ENCODE assay signal across 25 cellular contexts in the genomic region with DNA sequence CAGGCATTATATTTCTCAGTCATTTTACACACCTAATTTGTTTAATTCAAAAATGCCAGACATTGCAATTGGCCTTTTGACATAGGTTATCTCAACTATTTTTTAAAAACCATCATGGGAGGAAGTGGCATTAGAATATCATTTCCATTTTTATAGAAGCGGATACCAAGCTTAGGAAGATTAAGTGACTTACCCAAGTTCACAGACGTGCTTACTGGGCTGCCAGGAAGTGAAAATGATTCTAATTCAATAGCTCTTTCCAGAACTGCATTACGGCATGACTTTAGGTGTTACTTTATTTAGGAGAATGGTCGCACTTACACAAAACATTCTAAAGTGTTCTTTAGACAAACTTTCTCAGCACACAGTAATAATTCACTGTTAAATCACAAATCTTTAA.
"Had no signal": no experiment of that assay in that cellular context is flagged by ENCODE, and none has a peak within 500 bp of the region (broad histone marks: within the 10 kb centered on the region; RNA-seq: fewer than 3 reads in every experiment).

No MANE protein-coding gene starts in this region.

- H3K36me3 ChIP-seq: esophagus muscularis mucosa, ovary, right atrium auricular region, thyroid gland, upper lobe of right lung had no signal

- ATAC-seq: activated CD4-positive, alpha-beta T cell treated with anti-CD3 and anti-CD28 coated beads for 36 hours; activated T-cell treated with anti-CD3 and anti-CD28 coated beads, Interleukin-2, amount 50 U/mL, for 72 hours; effector memory CD8-positive, alpha-beta T cell; left ventricle myocardium superior; natural killer cell treated with Interleukin-12 subunit alpha and Interleukin-12 subunit beta and Interleukin-15 and Interleukin-18, amount 100 ng/mL, for 72 hours; psoas muscle; upper lobe of right lung; WTC11 had no signal

- H3K4me1 ChIP-seq: psoas muscle, right atrium auricular region, thyroid gland, upper lobe of right lung had no signal

- H3K27me3 ChIP-seq: esophagus muscularis mucosa, ovary, right atrium auricular region, thyroid gland, upper lobe of right lung had no signal

- H3K36me3 Mint-ChIP-seq: natural killer cell treated with Interleukin-12 subunit alpha and Interleukin-12 subunit beta and Interleukin-15 and Interleukin-18, amount 100 ng/mL, for 72 hours; WTC11 had no signal

- H3K27ac Mint-ChIP-seq: activated naive CD4-positive, alpha-beta T cell treated with anti-CD3 and anti-CD28 coated beads, Interleukin-2, amount 10 ng/mL, durations not matched to agents 7 days and 5 days; brain; dendritic cell treated with granulocyte-macrophage colony-stimulating factor and Interleukin-4, amounts not matched to agents 40 ng/mL and 50 ng/mL, for 4 days; stimulated activated naive CD8-positive, alpha-beta T cell treated with anti-CD3 and anti-CD28 coated beads, Interleukin-15, Interleukin-2, amounts not matched to agents 100 ng/mL and 50 ng/mL, for 24 hours; WTC11 had no signal

- H3K27ac ChIP-seq: esophagus muscularis mucosa, ovary, psoas muscle, right atrium auricular region, thyroid gland, upper lobe of right lung had no signal

- H3K4me3 Mint-ChIP-seq: activated CD4-positive, alpha-beta T cell treated with anti-CD3 and anti-CD28 coated beads for 36 hours; activated naive CD4-positive, alpha-beta T cell treated with anti-CD3 and anti-CD28 coated beads, Interleukin-2, amount 10 ng/mL, durations not matched to agents 7 days and 5 days; activated T-cell treated with anti-CD3 and anti-CD28 coated beads, Interleukin-2, amount 50 U/mL, for 72 hours; brain; dendritic cell treated with granulocyte-macrophage colony-stimulating factor and Interleukin-4, amounts not matched to agents 40 ng/mL and 50 ng/mL, for 4 days; effector memory CD8-positive, alpha-beta T cell; natural killer cell treated with Interleukin-12 subunit alpha and Interleukin-12 subunit beta and Interleukin-15 and Interleukin-18, amount 100 ng/mL, for 72 hours; stimulated activated naive CD8-positive, alpha-beta T cell treated with anti-CD3 and anti-CD28 coated beads, Interleukin-15, Interleukin-2, amounts not matched to agents 100 ng/mL and 50 ng/mL, for 24 hours; WTC11 had no signal

- H3K9me3 Mint-ChIP-seq: activated naive CD4-positive, alpha-beta T cell treated with anti-CD3 and anti-CD28 coated beads, Interleukin-2, amount 10 ng/mL, durations not matched to agents 7 days and 5 days; activated T-cell treated with anti-CD3 and anti-CD28 coated beads, Interleukin-2, amount 50 U/mL, for 72 hours; brain; dendritic cell treated with granulocyte-macrophage colony-stimulating factor and Interleukin-4, amounts not matched to agents 40 ng/mL and 50 ng/mL, for 4 days; effector memory CD8-positive, alpha-beta T cell; natural killer cell treated with Interleukin-12 subunit alpha and Interleukin-12 subunit beta and Interleukin-15 and Interleukin-18, amount 100 ng/mL, for 72 hours; stimulated activated naive CD8-positive, alpha-beta T cell treated with anti-CD3 and anti-CD28 coated beads, Interleukin-15, Interleukin-2, amounts not matched to agents 100 ng/mL and 50 ng/mL, for 24 hours; WTC11 had no signal

- H3K4me3 ChIP-seq: esophagus muscularis mucosa, ovary, psoas muscle, right atrium auricular region, thyroid gland, upper lobe of right lung had no signal

- DNase-seq: activated CD4-positive, alpha-beta T cell treated with anti-CD3 and anti-CD28 coated beads for 36 hours; activated CD4-positive, alpha-beta T cell treated with anti-CD3 and anti-CD28 coated beads, Interleukin-2, amount 50 U/mL, for 48 hours; activated effector memory CD4-positive, alpha-beta T cell treated with Interleukin-2 at 50 U/mL for 16 hours; activated naive CD4-positive, alpha-beta T cell treated with anti-CD3 and anti-CD28 coated beads, Interleukin-2, amount 10 ng/mL, durations not matched to agents 7 days and 5 days; activated T-cell treated with anti-CD3 and anti-CD28 coated beads, Interleukin-2, amount 50 U/mL, for 72 hours; anterior cingulate cortex; effector memory CD8-positive, alpha-beta T cell; glutamatergic neuron; hippocampal formation; left ventricle myocardium superior; mammary epithelial cell; ovary; psoas muscle; stimulated activated CD4-positive, alpha-beta T cell treated with anti-CD3 and anti-CD28 coated beads, Interleukin-12 subunit alpha, Interleukin-12 subunit beta, amount 100 ng/mL, for 4 hours; stimulated activated CD4-positive, alpha-beta T cell treated with anti-CD3 and anti-CD28 coated beads, Interleukin-4, amount 100 ng/mL, for 4 hours; substantia nigra; thyroid gland; upper lobe of right lung had no signal

- H3K9me3 ChIP-seq: esophagus muscularis mucosa, ovary, psoas muscle, right atrium auricular region, thyroid gland, upper lobe of right lung had no signal

- H3K4me1 Mint-ChIP-seq: activated naive CD4-positive, alpha-beta T cell treated with anti-CD3 and anti-CD28 coated beads, Interleukin-2, amount 10 ng/mL, durations not matched to agents 7 days and 5 days had no signal

- H3K27me3 Mint-ChIP-seq: activated CD4-positive, alpha-beta T cell treated with anti-CD3 and anti-CD28 coated beads for 36 hours; activated naive CD4-positive, alpha-beta T cell treated with anti-CD3 and anti-CD28 coated beads, Interleukin-2, amount 10 ng/mL, durations not matched to agents 7 days and 5 days; brain; dendritic cell treated with granulocyte-macrophage colony-stimulating factor and Interleukin-4, amounts not matched to agents 40 ng/mL and 50 ng/mL, for 4 days; effector memory CD8-positive, alpha-beta T cell; natural killer cell treated with Interleukin-12 subunit alpha and Interleukin-12 subunit beta and Interleukin-15 and Interleukin-18, amount 100 ng/mL, for 72 hours; stimulated activated naive CD8-positive, alpha-beta T cell treated with anti-CD3 and anti-CD28 coated beads, Interleukin-15, Interleukin-2, amounts not matched to agents 100 ng/mL and 50 ng/mL, for 24 hours had no signal
